In genomic region chrX:131821945-131822622, GRCh38 we compare ENCODE assay signal across 8 cellular contexts.
DNase-seq lines count a peak whose midpoint lies in the region; ATAC-seq and TF ChIP-seq lines count a peak whose summit lies in the region.

No MANE protein-coding gene starts in this region.

- H3K27me3 Mint-ChIP-seq in GM23338 (ENCODE audit: insufficient read depth, low read depth, poor library complexity) = peaks cover 1% of the 10 kb centered on the region

- H3K79me2 ChIP-seq in parathyroid adenoma = no peaks in the 10 kb centered on the region
- peaks cover 92% of the 10 kb centered on the region for H3K79me2 ChIP-seq in GM23338 (replicated peaks; ENCODE audit: insufficient read depth)

- H3K9me3 Mint-ChIP-seq in GM23338 = peaks cover 5% of the 10 kb centered on the region

- H3K9me2 ChIP-seq in GM23338 (ENCODE audit: insufficient read depth) = no peaks in the 10 kb centered on the region

- in situ Hi-C loops in ACHN (cut with HindIII; ENCODE audit: low pct_ligation_motif_present, low pct_unique_long_range_greater_than_20kb, low sequenced_read_pairs) = no loop called here

- H3K36me3 ChIP-seq in parathyroid adenoma (ENCODE audit: control insufficient read depth, insufficient read depth, low read length) (no peaks in the 10 kb centered on the region), GM23338 (ENCODE audit: insufficient read depth) (peaks cover 15% of the 10 kb centered on the region)

- peak in 1 of 2 experiments; percentile 83 for DNase-seq in HL-60 (ENCODE audit: low read depth in 1 of 2, low spot score in 1 of 2)
- DNase-seq in caudate nucleus (lab: John Stamatoyannopoulos, UW) = peak in 26 of 61 donors; percentile 1 to 88 (median 68)
- no peak for DNase-seq in GM23338 (ENCODE audit: low spot score)
- DNase-seq in ecto neural progenitor cell (ENCODE audit: low spot score) = no peak
- no peak for DNase-seq in NCI-H524 (lab: John Stamatoyannopoulos, UW)
- no peak for DNase-seq in ACHN

- H3K27ac ChIP-seq in HL-60 (replicated peaks) (peak overlapping the region; percentile 83), caudate nucleus (ENCODE audit: low read depth, low read length) (peak overlapping the region; percentile 91), parathyroid adenoma (no peak overlapping the region), GM23338 (ENCODE audit: low read depth) (no peak overlapping the region)

- H4K20me1 ChIP-seq in GM23338 (replicated peaks; ENCODE audit: insufficient read depth) = peaks cover 27% of the 10 kb centered on the region

- no peak overlapping the region for H3K27ac Mint-ChIP-seq in GM23338

- no peak overlapping the region for H3K4me3 Mint-ChIP-seq in GM23338

- H3K9ac ChIP-seq in parathyroid adenoma = no peak overlapping the region

- H3K4me1 Mint-ChIP-seq in GM23338 = peaks cover 14% of the 10 kb centered on the region; the same call in 2 of the 3 replicates

- no peak overlapping the region for H2AFZ ChIP-seq in parathyroid adenoma
- H2AFZ ChIP-seq in GM23338 = no peak overlapping the region

- H3K4me3 ChIP-seq in HL-60 (replicated peaks; ENCODE audit: insufficient read depth, low read length) = no peak overlapping the region
- H3K4me3 ChIP-seq in parathyroid adenoma (ENCODE audit: low read depth, low read length) = peak overlapping the region; percentile 31
- H3K4me3 ChIP-seq in GM23338 = no peak overlapping the region

- H3K27me3 ChIP-seq in HL-60 (ENCODE audit: insufficient read depth, poor library complexity, severe bottlenecking) (no peaks in the 10 kb centered on the region), parathyroid adenoma (ENCODE audit: control insufficient read depth, insufficient read depth, low read length) (no peaks in the 10 kb centered on the region), GM23338 (ENCODE audit: insufficient read depth) (no peaks in the 10 kb centered on the region)

- ATAC-seq in GM18907 (IDR thresholded peaks at IDR 0.05; ENCODE audit: unreplicated experiment) = peak; percentile 79
- ATAC-seq in GM23338 = no peak

- TF ChIP-seq CTCF in HL-60 (IDR thresholded peaks at IDR 0.05; ENCODE audit: insufficient read depth, low read length) (no peak), parathyroid adenoma (IDR thresholded peaks at IDR 0.05) (no peak), GM23338 (conservative IDR thresholded peaks at IDR 0.05; ENCODE audit: low read depth in 2 of 2) (no peak)

- no peaks in the 10 kb centered on the region for H3K4me1 ChIP-seq in parathyroid adenoma
- peaks cover 9% of the 10 kb centered on the region; the same call in 1 of the 2 replicates for H3K4me1 ChIP-seq in GM23338 (ENCODE audit: insufficient read depth)

- peaks cover 89% of the 10 kb centered on the region for H3K36me3 Mint-ChIP-seq in GM23338 (ENCODE audit: low read depth)

- no peaks in the 10 kb centered on the region for H3K9me3 ChIP-seq in parathyroid adenoma (ENCODE audit: control insufficient read depth, low read length)

- H3F3A ChIP-seq in GM23338 (replicated peaks; ENCODE audit: low read depth) = no peaks in the 10 kb centered on the region

- H3K4me2 ChIP-seq in parathyroid adenoma (ENCODE audit: low read length) = no peak overlapping the region
- no peak overlapping the region for H3K4me2 ChIP-seq in GM23338

TF ChIP-seq in GM23338, 12 proteins besides CTCF, POLR2A, EP300 and RAD21:
- TF ChIP-seq ETS1 (IDR thresholded peaks at IDR 0.05) (no peak), EZH2 (IDR thresholded peaks at IDR 0.05; ENCODE audit: low read depth, unreplicated experiment) (no peak), ZNF331 (CRISPR knock-in tag; IDR thresholded peaks at IDR 0.05; ENCODE audit: low read depth) (no peak), CREB1 (CRISPR knock-in tag; IDR thresholded peaks at IDR 0.05; ENCODE audit: low read depth) (no peak), REST (IDR thresholded peaks at IDR 0.05; ENCODE audit: unreplicated experiment) (no peak), EZH2phosphoT487 (IDR thresholded peaks at IDR 0.05; ENCODE audit: unreplicated experiment) (no peak), ZNF114 (CRISPR knock-in tag; IDR thresholded peaks at IDR 0.05) (no peak)
TF ChIP-seq in GM23338: peak in this region for 0.

Comparison
In these comparisons a context has a peak if more than half of its experiments do, and no peak if none do; other contexts are left out.
1. H3K27ac ChIP-seq: peak in HL-60 (single experiment) and caudate nucleus (single experiment); none in parathyroid adenoma (single experiment) and GM23338 (single experiment).